In genomic region chr5:110289213-110289810, GRCh38 we compare ENCODE assay signal across 16 cellular contexts.
"Had no signal": no experiment of that assay in that cellular context is flagged by ENCODE, and none has a peak within 500 bp of the region (broad histone marks: within the 10 kb centered on the region; RNA-seq: fewer than 3 reads in every experiment).

No MANE protein-coding gene starts in this region.

- H3K27ac ChIP-seq: adrenal gland, breast epithelium, esophagus muscularis mucosa, heart right ventricle, stomach, testis had no signal

- H3K36me3 ChIP-seq: adrenal gland, breast epithelium, esophagus muscularis mucosa, heart right ventricle, stomach had no signal

- H3K4me3 ChIP-seq: adrenal gland, breast epithelium, esophagus muscularis mucosa, heart right ventricle, stomach, testis had no signal

- FAIRE-seq: endothelial cell of umbilical vein had no signal

- H3K9me3 ChIP-seq: adrenal gland, testis had no signal

- ATAC-seq: heart right ventricle; left ventricle myocardium superior; naive thymus-derived CD8-positive, alpha-beta T cell had no signal

- DNase-seq: activated CD4-positive, alpha-beta T cell treated with anti-CD3 and anti-CD28 coated beads, Interleukin-2, amount 50 U/mL, for 4 hours; activated gamma-delta T cell; adrenal gland; cerebellar nuclear complex; effector CD8-positive, alpha-beta T cell; heart right ventricle; left ventricle myocardium superior; naive thymus-derived CD8-positive, alpha-beta T cell; nucleus accumbens; retina; stimulated activated CD4-positive, alpha-beta T cell treated with anti-CD3 and anti-CD28 coated beads, Interleukin-12 subunit alpha, Interleukin-12 subunit beta, amount 100 ng/mL, for 4 hours; stomach; testis had no signal

- H3K27me3 ChIP-seq: adrenal gland, breast epithelium, esophagus muscularis mucosa, heart right ventricle, stomach, testis had no signal

- H3K4me1 ChIP-seq: adrenal gland, breast epithelium, esophagus muscularis mucosa, heart right ventricle, stomach, testis had no signal
